ENCODE assay signal across 11 cellular contexts in the genomic region with DNA sequence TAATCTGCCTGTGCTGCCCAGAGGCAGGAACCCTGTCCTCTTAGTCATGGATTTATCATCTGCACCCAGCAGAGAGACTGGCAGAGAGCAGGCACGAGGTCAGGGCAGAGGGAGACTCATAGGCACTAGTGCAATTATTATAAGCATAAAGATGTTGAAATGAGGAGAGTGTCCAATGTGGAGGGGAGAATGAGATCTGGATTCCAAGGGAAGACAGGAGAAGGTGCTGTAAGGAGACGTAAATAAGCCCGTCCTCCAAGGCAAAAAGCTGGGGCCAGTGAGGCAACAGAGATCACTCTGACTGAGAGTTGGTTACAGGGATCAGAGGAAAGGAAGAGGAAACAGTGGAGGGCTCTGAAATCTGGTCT.
DNase-seq lines count a peak whose midpoint lies in the region; ATAC-seq and TF ChIP-seq lines count a peak whose summit lies in the region.
"Had no signal": no experiment of that assay in that cellular context is flagged by ENCODE, and none has a peak within 500 bp of the region (broad histone marks: within the 10 kb centered on the region; RNA-seq: fewer than 3 reads in every experiment).

No MANE protein-coding gene starts in this region.

- DNase-seq in EH (ENCODE audit: low read depth) (peak; percentile 90), PC-9 (peak; percentile 22 to 78), endodermal cell (no peak), nephron progenitor cell (no peak), mucosa of gallbladder (ENCODE audit: low spot score) (no peak), NCI-H748 treated with DMSO at 0.1 percent for 48 hours (lab: John Stamatoyannopoulos, UW) (no peak)
- DNase-seq: C1 segment of cervical spinal cord, ovary had no signal

- ATAC-seq in GM21390 (IDR thresholded peaks at IDR 0.05; ENCODE audit: unreplicated experiment) (no peak), HG03442 (IDR thresholded peaks at IDR 0.05; ENCODE audit: unreplicated experiment) (no peak)

- H3K9me2 ChIP-seq in PC-9 (ENCODE audit: insufficient read depth), result no peaks in the 10 kb centered on the region

- CTCF ChIA-PET in PC-9 (lab: Charles Lee), result interaction anchor here (0.8 kb wide), 1 partner anchor 157 kb away, joined by 5 read pairs; no protein-coding TSS in a partner anchor

- H3K79me2 ChIP-seq in PC-9 (ENCODE audit: low read depth), result no peaks in the 10 kb centered on the region

- H3K4me1 Mint-ChIP-seq in endodermal cell, result peaks cover 26% of the 10 kb centered on the region
- peaks cover 63% of the 10 kb centered on the region for H3K4me1 Mint-ChIP-seq in nephron progenitor cell

- no peak overlapping the region for H3K4me3 ChIP-seq in PC-9
- H3K4me3 ChIP-seq in endodermal cell (ENCODE audit: low read length), result no peak overlapping the region
- H3K4me3 ChIP-seq: ovary had no signal

- WGBS in endodermal cell (ENCODE audit: insufficient coverage in 1 of 2, insufficient read length in 1 of 2), 2 experiments, result 61 to 81% methylated on average over 2 to 3 of the region's 3 CpGs

- TF ChIP-seq CTCF in PC-9 (conservative IDR thresholded peaks at IDR 0.05), result no peak
- TF ChIP-seq CTCF in endodermal cell (conservative IDR thresholded peaks at IDR 0.05), result no peak
- TF ChIP-seq CTCF in nephron progenitor cell (IDR thresholded peaks at IDR 0.05), result no peak

- no peak overlapping the region for H3K9ac ChIP-seq in endodermal cell (ENCODE audit: extremely low read depth, low read length, poor library complexity, severe bottlenecking)

- H3K36me3 Mint-ChIP-seq in endodermal cell (ENCODE audit: low read depth) (peaks cover 61% of the 10 kb centered on the region), nephron progenitor cell (ENCODE audit: low read depth) (peaks cover 39% of the 10 kb centered on the region)

- H3K4me3 Mint-ChIP-seq in endodermal cell, result no peak overlapping the region
- H3K4me3 Mint-ChIP-seq in nephron progenitor cell, result no peak overlapping the region

- H3K27ac ChIP-seq in PC-9, result peak overlapping the region; percentile 84
- no peak overlapping the region for H3K27ac ChIP-seq in endodermal cell (ENCODE audit: low read depth, low read length)
- H3K27ac ChIP-seq: ovary, VCaP had no signal

- no peaks in the 10 kb centered on the region for H3K36me3 ChIP-seq in PC-9 (ENCODE audit: low read depth)
- H3K36me3 ChIP-seq in endodermal cell (ENCODE audit: control insufficient read depth, insufficient read depth, low read length), result peaks cover 33% of the 10 kb centered on the region
- H3K36me3 ChIP-seq: ovary had no signal

- peak overlapping the region; percentile 68 for H3K4me2 ChIP-seq in PC-9

- H3K4me1 ChIP-seq in PC-9 (replicated peaks; ENCODE audit: insufficient read depth), result peaks cover 34% of the 10 kb centered on the region
- H3K4me1 ChIP-seq in endodermal cell (ENCODE audit: control insufficient read depth, insufficient read depth, low read length), result no peaks in the 10 kb centered on the region

- intact Hi-C loops in PC-9 (cut with micrococcal nuclease; ENCODE audit: unreplicated experiment), result no loop called here

- H3K27ac Mint-ChIP-seq in endodermal cell, result peak overlapping the region; percentile 8
- peak overlapping the region; percentile 96 for H3K27ac Mint-ChIP-seq in nephron progenitor cell

- peaks cover 6% of the 10 kb centered on the region; the same call in 1 of the 2 replicates for H3F3A ChIP-seq in PC-9 (ENCODE audit: insufficient read depth, low read depth)

- no peaks in the 10 kb centered on the region for H3K27me3 Mint-ChIP-seq in endodermal cell (ENCODE audit: insufficient read depth)
- no peaks in the 10 kb centered on the region for H3K27me3 Mint-ChIP-seq in nephron progenitor cell (ENCODE audit: low read depth, poor library complexity)

- no TSS peak for BruUV-seq in PC-9 (replicated peaks; lab: Mats Ljungman, UMichigan)

- H3K27me3 ChIP-seq in PC-9 (ENCODE audit: insufficient read depth, low read depth) (no peaks in the 10 kb centered on the region), endodermal cell (ENCODE audit: control insufficient read depth, insufficient read depth, low read length, poor library complexity, severe bottlenecking) (no peaks in the 10 kb centered on the region)
- H3K27me3 ChIP-seq: ovary had no signal

- H3K9me3 Mint-ChIP-seq in endodermal cell (peaks cover 16% of the 10 kb centered on the region), nephron progenitor cell (no peaks in the 10 kb centered on the region)

- no peaks in the 10 kb centered on the region for H4K20me1 ChIP-seq in PC-9 (ENCODE audit: insufficient read depth)

- H2AFZ ChIP-seq in PC-9, result no peak overlapping the region; the same call in 1 of the 2 replicates

- H3K9me3 ChIP-seq in PC-9 (ENCODE audit: insufficient read depth, low read depth), result peaks cover 4% of the 10 kb centered on the region; the same call in 1 of the 2 replicates
- peaks cover 25% of the 10 kb centered on the region for H3K9me3 ChIP-seq in endodermal cell (ENCODE audit: control insufficient read depth, low read length)
- H3K9me3 ChIP-seq: ovary had no signal

- POLR2A ChIA-PET in PC-9 (lab: Charles Lee; ENCODE audit: unreplicated experiment), result no interaction called here

Comparison
In these comparisons a context has a peak if more than half of its experiments do, and no peak if none do; other contexts are left out.
1. DNase-seq: peak in EH (single experiment) and PC-9 (2 of 2); none in endodermal cell (single experiment), nephron progenitor cell (single experiment), mucosa of gallbladder (single experiment) and NCI-H748 treated with DMSO at 0.1 percent for 48 hours (single experiment).